ENCODE assay signal across 1 cellular context in the genomic region with DNA sequence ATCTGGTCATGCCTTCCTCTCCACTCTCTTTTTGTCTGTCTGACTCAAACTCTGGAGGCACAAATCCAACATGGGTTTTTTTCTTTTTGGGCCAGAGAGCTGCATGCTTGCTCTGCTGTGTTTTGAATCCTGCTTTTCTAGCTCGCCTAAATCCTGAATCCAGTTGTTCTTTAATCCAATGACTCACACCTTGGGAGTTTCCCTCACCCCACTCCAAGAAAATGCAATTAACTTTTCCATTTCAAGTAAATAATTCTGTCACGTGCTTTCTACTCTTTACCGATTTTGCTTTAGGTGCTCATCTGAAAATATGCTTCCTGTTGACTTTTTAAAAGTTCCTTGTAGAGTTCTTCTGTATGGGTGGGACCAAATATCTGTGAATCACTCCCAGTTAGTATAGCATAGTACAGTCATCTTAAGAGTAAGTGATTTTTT.
TF ChIP-seq lines count a peak whose summit lies in the region.

No MANE protein-coding gene starts in this region.

TF ChIP-seq in HepG2, 621 proteins besides CTCF, POLR2A, EP300 and RAD21 (continued from another document):
- peak; percentile 93 for TF ChIP-seq PRDM15 (CRISPR knock-in tag; IDR thresholded peaks at IDR 0.05)
- TF ChIP-seq ZNF44 (CRISPR knock-in tag; IDR thresholded peaks at IDR 0.05): no peak
- TF ChIP-seq MLXIP (CRISPR knock-in tag; IDR thresholded peaks at IDR 0.05; ENCODE audit: borderline replicate concordance): no peak
- TF ChIP-seq ZBTB14 (CRISPR knock-in tag; IDR thresholded peaks at IDR 0.05): no peak
- TF ChIP-seq, protein P1, sequence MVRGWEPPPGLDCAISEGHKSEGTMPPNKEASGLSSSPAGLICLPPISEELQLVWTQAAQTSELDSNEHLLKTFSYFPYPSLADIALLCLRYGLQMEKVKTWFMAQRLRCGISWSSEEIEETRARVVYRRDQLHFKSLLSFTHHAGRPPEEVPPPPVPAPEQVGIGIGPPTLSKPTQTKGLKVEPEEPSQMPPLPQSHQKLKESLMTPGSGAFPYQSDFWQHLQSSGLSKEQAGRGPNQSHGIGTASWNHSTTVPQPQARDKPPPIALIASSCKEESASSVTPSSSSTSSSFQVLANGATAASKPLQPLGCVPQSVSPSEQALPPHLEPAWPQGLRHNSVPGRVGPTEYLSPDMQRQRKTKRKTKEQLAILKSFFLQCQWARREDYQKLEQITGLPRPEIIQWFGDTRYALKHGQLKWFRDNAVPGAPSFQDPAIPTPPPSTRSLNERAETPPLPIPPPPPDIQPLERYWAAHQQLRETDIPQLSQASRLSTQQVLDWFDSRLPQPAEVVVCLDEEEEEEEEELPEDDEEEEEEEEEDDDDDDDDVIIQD (CRISPR knock-in tag; IDR thresholded peaks at IDR 0.05; ENCODE audit: low read depth): peak; percentile 72; the same call in 1 of the 2 replicates
- no peak for TF ChIP-seq ZNF615 (CRISPR knock-in tag; IDR thresholded peaks at IDR 0.05; ENCODE audit: borderline replicate concordance)
- no peak for TF ChIP-seq ZNF383 (CRISPR knock-in tag; IDR thresholded peaks at IDR 0.05; ENCODE audit: borderline replicate concordance)
TF ChIP-seq in HepG2: peak in this region for 3.
